ENCODE assay signal across 25 cellular contexts in the genomic region with DNA sequence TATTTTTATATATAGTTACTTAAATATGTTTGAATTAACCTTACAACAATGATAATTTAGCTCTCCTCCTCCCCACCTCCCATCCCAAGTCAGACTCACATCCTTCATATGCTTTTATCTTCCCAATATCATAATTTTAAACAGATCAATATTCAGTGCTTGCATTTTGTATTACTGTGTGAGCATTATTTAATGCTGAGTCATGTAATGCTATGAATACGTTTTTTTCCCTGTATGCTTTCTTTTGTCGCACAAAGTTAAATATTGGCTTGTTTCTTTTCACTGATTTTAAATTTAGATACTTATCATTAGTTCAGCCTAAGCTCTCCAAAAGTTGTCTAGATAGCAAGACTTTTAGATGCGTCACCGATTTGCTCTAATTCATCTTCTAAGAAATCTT.
"Had no signal": no experiment of that assay in that cellular context is flagged by ENCODE, and none has a peak within 500 bp of the region (broad histone marks: within the 10 kb centered on the region; RNA-seq: fewer than 3 reads in every experiment).

No MANE protein-coding gene starts in this region.

- H3K4me3 Mint-ChIP-seq: mesothelial cell of epicardium; naive B cell; natural killer cell; nephron progenitor cell; stimulated activated naive B cell treated with anti-CD40 and anti-IgM and Interleukin-4, amounts not matched to agents 10 μg/mL and 1 μg/mL and 100 μg/mL, for 72 hours had no signal

- H3K27me3 Mint-ChIP-seq: naive B cell; progenitor cell of endocrine pancreas; stimulated activated naive B cell treated with anti-CD40 and anti-IgM and Interleukin-4, amounts not matched to agents 10 μg/mL and 1 μg/mL and 100 μg/mL, for 72 hours had no signal

- H3K9me3 Mint-ChIP-seq: nephron progenitor cell had no signal

- H3K9me3 ChIP-seq: ovary, right atrium auricular region, testis, thyroid gland had no signal

- H3K36me3 ChIP-seq: left ventricle myocardium inferior, ovary, right atrium auricular region, stomach, thyroid gland, transverse colon, upper lobe of left lung, vagina had no signal

- H3K4me1 ChIP-seq: left ventricle myocardium inferior, right atrium auricular region, testis, thyroid gland, transverse colon, upper lobe of left lung, vagina had no signal

- H3K36me3 Mint-ChIP-seq: mesothelial cell of epicardium; naive B cell; stimulated activated naive B cell treated with anti-CD40 and anti-IgM and Interleukin-4, amounts not matched to agents 10 μg/mL and 1 μg/mL and 100 μg/mL, for 72 hours had no signal

- H3K27me3 ChIP-seq: ovary, right atrium auricular region, stomach, testis, thyroid gland, transverse colon, upper lobe of left lung, vagina had no signal

- H3K4me1 Mint-ChIP-seq: mesothelial cell of epicardium; naive B cell; natural killer cell; nephron progenitor cell; stimulated activated naive B cell treated with anti-CD40 and anti-IgM and Interleukin-4, amounts not matched to agents 10 μg/mL and 1 μg/mL and 100 μg/mL, for 72 hours had no signal

- H3K4me3 ChIP-seq: left ventricle myocardium inferior, lung, ovary, right atrium auricular region, skin epidermis, stomach, testis, thyroid gland, transverse colon, upper lobe of left lung, vagina had no signal

- DNase-seq: islet precursor cell; left ventricle myocardium inferior; mesendoderm; naive B cell; natural killer cell; nephron progenitor cell; ovary; stimulated activated CD4-positive, alpha-beta T cell treated with anti-CD3 and anti-CD28 coated beads, Interleukin-12 subunit alpha, Interleukin-12 subunit beta, amount 100 ng/mL, for 4 hours; stimulated activated CD4-positive, alpha-beta T cell treated with anti-CD3 and anti-CD28 coated beads, Interleukin-15, amount 100 ng/mL, for 24 hours; stimulated activated CD4-positive, alpha-beta T cell treated with anti-CD3 and anti-CD28 coated beads, Interleukin-2, amount 100 ng/mL, for 24 hours; stimulated activated CD4-positive, alpha-beta T cell treated with anti-CD3 and anti-CD28 coated beads, Interleukin-4, amount 100 ng/mL, for 1 hour; stimulated activated naive B cell treated with anti-CD40 and anti-IgM and Interleukin-4, amounts not matched to agents 10 μg/mL and 1 μg/mL and 100 μg/mL, for 72 hours; stimulated activated naive CD8-positive, alpha-beta T cell treated with anti-CD3 and anti-CD28 coated beads, Interleukin-15, Interleukin-2, amounts not matched to agents 100 U/mL and 50 U/mL, for 24 hours; stomach; testis; thyroid gland; transverse colon; upper lobe of left lung had no signal

- H3K27ac ChIP-seq: left ventricle myocardium inferior, ovary, right atrium auricular region, skin epidermis, stomach, testis, thyroid gland, transverse colon, upper lobe of left lung, vagina had no signal

- H3K27ac Mint-ChIP-seq: mesothelial cell of epicardium; naive B cell; natural killer cell; nephron progenitor cell; progenitor cell of endocrine pancreas; stimulated activated naive B cell treated with anti-CD40 and anti-IgM and Interleukin-4, amounts not matched to agents 10 μg/mL and 1 μg/mL and 100 μg/mL, for 72 hours had no signal

- ATAC-seq: natural killer cell; sciatic nerve; stimulated activated naive B cell treated with anti-CD40 and anti-IgM and Interleukin-4, amounts not matched to agents 10 μg/mL and 1 μg/mL and 100 μg/mL, for 72 hours; stimulated activated naive CD8-positive, alpha-beta T cell treated with anti-CD3 and anti-CD28 coated beads, Interleukin-15, Interleukin-2, amounts not matched to agents 100 U/mL and 50 U/mL, for 24 hours had no signal
